ENCODE assay signal across 13 cellular contexts in genomic region chr2:29325544-29325943, GRCh38.
"Had no signal": no experiment of that assay in that cellular context is flagged by ENCODE, and none has a peak within 500 bp of the region (broad histone marks: within the 10 kb centered on the region; RNA-seq: fewer than 3 reads in every experiment).

No MANE protein-coding gene starts in this region.

- H3K9me3 ChIP-seq: colonic mucosa, tibial artery, uterus had no signal

- H3K27me3 ChIP-seq: colonic mucosa, uterus had no signal

- DNase-seq: activated CD4-positive, alpha-beta T cell treated with anti-CD3 and anti-CD28 coated beads, Interleukin-2, amount 50 U/mL, for 48 hours; activated CD4-positive, CD25-positive, alpha-beta regulatory T cell treated with anti-CD3 and anti-CD28 coated beads, Interleukin-2, amount 50 U/mL, for 72 hours; activated naive CD4-positive, alpha-beta T cell treated with anti-CD3 and anti-CD28 coated beads, Interleukin-2, amount 50 U/mL, for 16 hours; central memory CD4-positive, alpha-beta T cell; colonic mucosa; foreskin fibroblast; glutamatergic neuron; nephron progenitor cell; spleen; stimulated activated CD4-positive, alpha-beta T cell treated with anti-CD3 and anti-CD28 coated beads, Interleukin-1b, Interleukin-23, amount 100 ng/mL, for 48 hours; uterus had no signal

- H3K4me3 ChIP-seq: colonic mucosa, spleen, tibial artery, uterus had no signal

- H3K4me1 ChIP-seq: colonic mucosa, tibial artery, uterus had no signal

- H3K4me3 Mint-ChIP-seq: nephron progenitor cell had no signal

- H3K36me3 ChIP-seq: colonic mucosa, spleen, tibial artery, uterus had no signal

- H3K27ac Mint-ChIP-seq: nephron progenitor cell had no signal

- H3K27ac ChIP-seq: colonic mucosa, spleen, tibial artery, uterus had no signal

- ATAC-seq: sciatic nerve had no signal
